20 cellular contexts compared by ENCODE assay signal in genomic region chr5:167245871-167246270, GRCh38.
DNase-seq lines count a peak whose midpoint lies in the region; ATAC-seq and TF ChIP-seq lines count a peak whose summit lies in the region.
"Had no signal": no experiment of that assay in that cellular context is flagged by ENCODE, and none has a peak within 500 bp of the region (broad histone marks: within the 10 kb centered on the region; RNA-seq: fewer than 3 reads in every experiment).

No MANE protein-coding gene starts in this region.

- H3K9me2 ChIP-seq in MM.1S (replicated peaks; ENCODE audit: insufficient read depth, low read length) = no peaks in the 10 kb centered on the region

- no peak overlapping the region for H3K4me2 ChIP-seq in MM.1S (ENCODE audit: low read depth, low read length)
- H3K4me2 ChIP-seq: smooth muscle cell had no signal

- no peaks in the 10 kb centered on the region for H4K20me1 ChIP-seq in MM.1S (ENCODE audit: insufficient read depth, low read length)

- H3K4me3 ChIP-seq in A673 (ENCODE audit: low read depth, low read length, poor library complexity, severe bottlenecking) = no peak overlapping the region
- no peak overlapping the region for H3K4me3 ChIP-seq in RWPE2 (ENCODE audit: severe bottlenecking)
- no peak overlapping the region for H3K4me3 ChIP-seq in MM.1S (ENCODE audit: low read length)
- H3K4me3 ChIP-seq: lower lobe of right lung, smooth muscle cell had no signal

- ATAC-seq in RWPE2 (ENCODE audit: low read depth) (peak; percentile 63; the same call in 1 of the 3 replicates), GM21526 (IDR thresholded peaks at IDR 0.05; ENCODE audit: low FRiP score, unreplicated experiment) (no peak), HG02970 (IDR thresholded peaks at IDR 0.05; ENCODE audit: low FRiP score, unreplicated experiment) (no peak)
- ATAC-seq: esophagus mucosa; lower lobe of right lung; naive thymus-derived CD8-positive, alpha-beta T cell had no signal

- H3K4me1 ChIP-seq in A673 (ENCODE audit: insufficient read depth, low read length, poor library complexity, severe bottlenecking) (peaks cover 3% of the 10 kb centered on the region), RWPE2 (ENCODE audit: insufficient read depth, poor library complexity, severe bottlenecking) (no peaks in the 10 kb centered on the region), MM.1S (ENCODE audit: low read length) (no peaks in the 10 kb centered on the region)
- H3K4me1 ChIP-seq: lower lobe of right lung had no signal

- H3K27ac ChIP-seq in A673 (ENCODE audit: low read depth, low read length, poor library complexity, severe bottlenecking) (no peak overlapping the region), RWPE2 (ENCODE audit: poor library complexity, severe bottlenecking) (no peak overlapping the region), MM.1S (ENCODE audit: low read length) (no peak overlapping the region)
- H3K27ac ChIP-seq: lower lobe of right lung had no signal

- no peaks in the 10 kb centered on the region for H3F3A ChIP-seq in MM.1S (ENCODE audit: insufficient read depth, low read length)

- no peak overlapping the region for H2AFZ ChIP-seq in MM.1S (ENCODE audit: low read length)

- no peaks in the 10 kb centered on the region for H3K79me2 ChIP-seq in MM.1S (ENCODE audit: low read length)

- H3K9ac ChIP-seq in MM.1S (ENCODE audit: low read length) = no peak overlapping the region

- DNase-seq in A673 (ENCODE audit: low spot score) = peak; percentile 65
- DNase-seq in ELF-1 (ENCODE audit: low read depth, low spot score) = peak; percentile 12
- no peak for DNase-seq in RWPE2 (ENCODE audit: low spot score)
- DNase-seq in iPS DF 19.7 (ENCODE audit: low read depth, low spot score) = peak; percentile 25
- DNase-seq in MM.1S = no peak
- no peak for DNase-seq in posterior cingulate gyrus
- DNase-seq: activated B cell treated with CpG ODN at 0.5 μM for 24 hours; activated CD8-positive, alpha-beta memory T cell treated with anti-CD3 and anti-CD28 coated beads for 24 hours; COR-L47; immature natural killer cell; Kasumi-1; lower lobe of right lung; naive thymus-derived CD8-positive, alpha-beta T cell; NCI-H1417 treated with DMSO at 0.1 percent for 48 hours; SIG-M5; stimulated activated CD8-positive, alpha-beta memory T cell treated with anti-CD3 and anti-CD28 coated beads, Interleukin-4, amount 100 ng/mL, for 48 hours had no signal

- H3K27me3 ChIP-seq in A673 (replicated peaks; ENCODE audit: insufficient read depth, low read depth, low read length, poor library complexity) (no peaks in the 10 kb centered on the region), RWPE2 (ENCODE audit: insufficient read depth, poor library complexity, severe bottlenecking) (no peaks in the 10 kb centered on the region), MM.1S (replicated peaks; ENCODE audit: insufficient read depth, low read length) (no peaks in the 10 kb centered on the region)

- intact Hi-C loops in A673 (cut with micrococcal nuclease; ENCODE audit: unreplicated experiment) (loop anchor here (5.0 to 10.0 kb wide), 2 partner anchors 201 to 1614 kb away; no protein-coding TSS in a partner anchor), posterior cingulate gyrus (cut with DNase I) (no loop called here)

- TF ChIP-seq CTCF in A673 (conservative IDR thresholded peaks at IDR 0.05; ENCODE audit: low read depth, low read length) (no peak), RWPE2 (IDR thresholded peaks at IDR 0.05; ENCODE audit: poor library complexity, severe bottlenecking) (no peak), MM.1S (IDR thresholded peaks at IDR 0.05; ENCODE audit: low read length) (no peak)

- H3K9me3 ChIP-seq in A673 (ENCODE audit: low read depth, low read length, poor library complexity, severe bottlenecking) = no peaks in the 10 kb centered on the region
- no peaks in the 10 kb centered on the region for H3K9me3 ChIP-seq in RWPE2 (ENCODE audit: severe bottlenecking)
- no peaks in the 10 kb centered on the region for H3K9me3 ChIP-seq in MM.1S (replicated peaks; ENCODE audit: insufficient read depth, low read length)
- H3K9me3 ChIP-seq: lower lobe of right lung had no signal

- CTCF ChIA-PET in A673 (lab: Charles Lee) = no interaction called here

- POLR2A ChIA-PET in A673 (lab: Charles Lee; ENCODE audit: low non-redundant PET) = no interaction called here

- H3K36me3 ChIP-seq in A673 (ENCODE audit: insufficient read depth, low read length, poor library complexity, severe bottlenecking) (no peaks in the 10 kb centered on the region), RWPE2 (ENCODE audit: low read depth) (no peaks in the 10 kb centered on the region), MM.1S (replicated peaks; ENCODE audit: insufficient read depth, low read length) (no peaks in the 10 kb centered on the region)
- H3K36me3 ChIP-seq: lower lobe of right lung had no signal

- no TSS peak for BruUV-seq in A673 (replicated peaks; lab: Mats Ljungman, UMichigan)

Comparison
In these comparisons a context has a peak if more than half of its experiments do, and no peak if none do; other contexts are left out.
1. DNase-seq: peak in A673 (single experiment), ELF-1 (single experiment) and iPS DF 19.7 (single experiment); none in RWPE2 (single experiment), MM.1S (single experiment) and posterior cingulate gyrus (0 of 10).